ENCODE assay signal across 3 cellular contexts in genomic region chr6:129969064-129969463, GRCh38.
TF ChIP-seq lines count a peak whose summit lies in the region.

No MANE protein-coding gene starts in this region.

TF ChIP-seq in GM23338, 12 proteins besides CTCF, POLR2A, EP300 and RAD21:
- TF ChIP-seq CREB1 (CRISPR knock-in tag; IDR thresholded peaks at IDR 0.05; ENCODE audit: low read depth) (no peak), STAT1 (IDR thresholded peaks at IDR 0.05; ENCODE audit: unreplicated experiment) (no peak), ZNF331 (CRISPR knock-in tag; IDR thresholded peaks at IDR 0.05; ENCODE audit: low read depth) (no peak)
- TF ChIP-seq, protein P1, sequence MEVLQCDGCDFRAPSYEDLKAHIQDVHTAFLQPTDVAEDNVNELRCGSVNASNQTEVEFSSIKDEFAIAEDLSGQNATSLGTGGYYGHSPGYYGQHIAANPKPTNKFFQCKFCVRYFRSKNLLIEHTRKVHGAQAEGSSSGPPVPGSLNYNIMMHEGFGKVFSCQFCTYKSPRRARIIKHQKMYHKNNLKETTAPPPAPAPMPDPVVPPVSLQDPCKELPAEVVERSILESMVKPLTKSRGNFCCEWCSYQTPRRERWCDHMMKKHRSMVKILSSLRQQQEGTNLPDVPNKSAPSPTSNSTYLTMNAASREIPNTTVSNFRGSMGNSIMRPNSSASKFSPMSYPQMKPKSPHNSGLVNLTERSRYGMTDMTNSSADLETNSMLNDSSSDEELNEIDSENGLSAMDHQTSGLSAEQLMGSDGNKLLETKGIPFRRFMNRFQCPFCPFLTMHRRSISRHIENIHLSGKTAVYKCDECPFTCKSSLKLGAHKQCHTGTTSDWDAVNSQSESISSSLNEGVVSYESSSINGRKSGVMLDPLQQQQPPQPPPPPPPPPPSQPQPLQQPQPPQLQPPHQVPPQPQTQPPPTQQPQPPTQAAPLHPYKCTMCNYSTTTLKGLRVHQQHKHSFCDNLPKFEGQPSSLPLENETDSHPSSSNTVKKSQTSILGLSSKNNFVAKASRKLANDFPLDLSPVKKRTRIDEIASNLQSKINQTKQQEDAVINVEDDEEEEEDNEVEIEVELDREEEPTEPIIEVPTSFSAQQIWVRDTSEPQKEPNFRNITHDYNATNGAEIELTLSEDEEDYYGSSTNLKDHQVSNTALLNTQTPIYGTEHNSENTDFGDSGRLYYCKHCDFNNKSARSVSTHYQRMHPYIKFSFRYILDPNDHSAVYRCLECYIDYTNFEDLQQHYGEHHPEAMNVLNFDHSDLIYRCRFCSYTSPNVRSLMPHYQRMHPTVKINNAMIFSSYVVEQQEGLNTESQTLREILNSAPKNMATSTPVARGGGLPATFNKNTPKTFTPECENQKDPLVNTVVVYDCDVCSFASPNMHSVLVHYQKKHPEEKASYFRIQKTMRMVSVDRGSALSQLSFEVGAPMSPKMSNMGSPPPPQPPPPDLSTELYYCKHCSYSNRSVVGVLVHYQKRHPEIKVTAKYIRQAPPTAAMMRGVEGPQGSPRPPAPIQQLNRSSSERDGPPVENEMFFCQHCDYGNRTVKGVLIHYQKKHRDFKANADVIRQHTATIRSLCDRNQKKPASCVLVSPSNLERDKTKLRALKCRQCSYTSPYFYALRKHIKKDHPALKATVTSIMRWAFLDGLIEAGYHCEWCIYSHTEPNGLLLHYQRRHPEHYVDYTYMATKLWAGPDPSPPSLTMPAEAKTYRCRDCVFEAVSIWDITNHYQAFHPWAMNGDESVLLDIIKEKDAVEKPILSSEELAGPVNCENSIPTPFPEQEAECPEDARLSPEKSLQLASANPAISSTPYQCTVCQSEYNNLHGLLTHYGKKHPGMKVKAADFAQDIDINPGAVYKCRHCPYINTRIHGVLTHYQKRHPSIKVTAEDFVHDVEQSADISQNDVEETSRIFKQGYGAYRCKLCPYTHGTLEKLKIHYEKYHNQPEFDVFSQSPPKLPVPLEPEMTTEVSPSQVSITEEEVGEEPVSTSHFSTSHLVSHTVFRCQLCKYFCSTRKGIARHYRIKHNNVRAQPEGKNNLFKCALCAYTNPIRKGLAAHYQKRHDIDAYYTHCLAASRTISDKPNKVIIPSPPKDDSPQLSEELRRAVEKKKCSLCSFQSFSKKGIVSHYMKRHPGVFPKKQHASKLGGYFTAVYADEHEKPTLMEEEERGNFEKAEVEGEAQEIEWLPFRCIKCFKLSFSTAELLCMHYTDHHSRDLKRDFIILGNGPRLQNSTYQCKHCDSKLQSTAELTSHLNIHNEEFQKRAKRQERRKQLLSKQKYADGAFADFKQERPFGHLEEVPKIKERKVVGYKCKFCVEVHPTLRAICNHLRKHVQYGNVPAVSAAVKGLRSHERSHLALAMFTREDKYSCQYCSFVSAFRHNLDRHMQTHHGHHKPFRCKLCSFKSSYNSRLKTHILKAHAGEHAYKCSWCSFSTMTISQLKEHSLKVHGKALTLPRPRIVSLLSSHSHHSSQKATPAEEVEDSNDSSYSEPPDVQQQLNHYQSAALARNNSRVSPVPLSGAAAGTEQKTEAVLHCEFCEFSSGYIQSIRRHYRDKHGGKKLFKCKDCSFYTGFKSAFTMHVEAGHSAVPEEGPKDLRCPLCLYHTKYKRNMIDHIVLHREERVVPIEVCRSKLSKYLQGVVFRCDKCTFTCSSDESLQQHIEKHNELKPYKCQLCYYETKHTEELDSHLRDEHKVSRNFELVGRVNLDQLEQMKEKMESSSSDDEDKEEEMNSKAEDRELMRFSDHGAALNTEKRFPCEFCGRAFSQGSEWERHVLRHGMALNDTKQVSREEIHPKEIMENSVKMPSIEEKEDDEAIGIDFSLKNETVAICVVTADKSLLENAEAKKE (CRISPR knock-in tag; IDR thresholded peaks at IDR 0.05), result peak; percentile 57; the same call in 1 of the 2 replicates

TF ChIP-seq in IMR-90, 13 proteins besides CTCF, POLR2A, EP300 and RAD21:
- no peak for TF ChIP-seq SMC3 (IDR thresholded peaks at IDR 0.05; ENCODE audit: low read depth, low read length)

TF ChIP-seq in GM12891, 5 proteins besides CTCF, POLR2A, EP300 and RAD21:
- TF ChIP-seq POU2F2 (IDR thresholded peaks at IDR 0.05; ENCODE audit: low read depth, low read length) (no peak), POLR2AphosphoS5 (IDR thresholded peaks at IDR 0.05; ENCODE audit: low read depth, low read length) (no peak), TAF1 (IDR thresholded peaks at IDR 0.05; ENCODE audit: low read depth, low read length) (no peak), PAX5 (IDR thresholded peaks at IDR 0.05; ENCODE audit: insufficient read depth, low read length, severe bottlenecking) (no peak), SPI1 (IDR thresholded peaks at IDR 0.05; ENCODE audit: low read depth, low read length) (no peak)
